Comparison of ENCODE assay signal across 8 cellular contexts in the genomic region with DNA sequence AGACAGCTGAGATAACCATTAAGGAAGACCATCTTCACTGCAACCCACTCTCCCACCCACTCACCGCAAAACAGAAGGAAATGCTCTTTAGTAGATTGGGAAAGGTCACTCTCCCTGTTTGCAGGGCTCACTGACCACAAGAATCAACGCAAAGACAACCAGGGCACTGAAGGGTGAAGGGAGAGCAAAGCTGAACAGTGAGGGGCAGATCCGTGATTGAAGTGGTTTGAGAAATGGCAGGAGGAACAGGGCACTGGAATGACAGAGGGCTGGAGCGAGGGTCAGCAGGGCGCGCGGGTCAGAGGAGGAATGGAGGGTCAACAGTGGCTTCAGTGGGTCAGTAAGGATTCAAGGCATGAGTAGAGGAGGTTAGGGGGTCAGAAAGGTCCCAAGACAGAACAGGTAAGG. TPM values are rescaled to one million over a fixed set of nuclear protein-coding genes. Genes with fewer than 3 reads are reported as not detected.
A peak's percentile ranks its signal among the peaks of the same experiment; 100 is the strongest.
DNase-seq lines count a peak whose midpoint lies in the region; ATAC-seq and TF ChIP-seq lines count a peak whose summit lies in the region.

No MANE protein-coding gene starts in this region.

- peaks cover 10% of the 10 kb centered on the region for H3K27me3 Mint-ChIP-seq in brain
- no peaks in the 10 kb centered on the region for H3K27me3 Mint-ChIP-seq in type B pancreatic cell

- TF ChIP-seq CTCF in brain (conservative IDR thresholded peaks at IDR 0.05), result no peak
- TF ChIP-seq CTCF in lower lobe of right lung (IDR thresholded peaks at IDR 0.05), result no peak
- TF ChIP-seq CTCF in type B pancreatic cell (conservative IDR thresholded peaks at IDR 0.05), result no peak

- H3K9me3 Mint-ChIP-seq in brain, result peaks cover 0 to 2% (median 0%) of the 10 kb centered on the region in 5 experiments
- H3K9me3 Mint-ChIP-seq in type B pancreatic cell, result no peaks in the 10 kb centered on the region

- H3K4me3 Mint-ChIP-seq in brain, result peak overlapping the region; percentile 93 to 99 (median 96)
- H3K4me3 Mint-ChIP-seq in type B pancreatic cell, result peak overlapping the region; percentile 98

- H3K27ac ChIP-seq in HUES6 (ENCODE audit: low read depth, low read length), result peak overlapping the region; percentile 97
- peak overlapping the region; percentile 94 for H3K27ac ChIP-seq in lower lobe of right lung

- H3K36me3 Mint-ChIP-seq in brain, result no peaks in the 10 kb centered on the region
- H3K36me3 Mint-ChIP-seq in type B pancreatic cell, result peaks cover 10% of the 10 kb centered on the region

- ATAC-seq in lower lobe of right lung, result peak; percentile 27 to 32

- peak in 2 of 3 experiments; percentile 53 to 75 for DNase-seq in NCI-H1417 (lab: John Stamatoyannopoulos, UW)
- no peak for DNase-seq in NCI-H1417 treated with DMSO at 0.1 percent for 48 hours (lab: John Stamatoyannopoulos, UW)
- DNase-seq in lower lobe of right lung, result no peak
- DNase-seq in type B pancreatic cell (ENCODE audit: extremely low spot score, unreplicated experiment), result no peak
- no peak for DNase-seq in DMS114 treated with DMSO at 0.1 percent for 48 hours (lab: John Stamatoyannopoulos, UW; ENCODE audit: unreplicated experiment)
- no peak for DNase-seq in hepatic stellate cell (ENCODE audit: low spot score)

- no peaks in the 10 kb centered on the region for H3K9me3 ChIP-seq in HUES6 (ENCODE audit: control insufficient read depth, insufficient read depth, low read depth, low read length)
- no peaks in the 10 kb centered on the region for H3K9me3 ChIP-seq in lower lobe of right lung

- H3K4me3 ChIP-seq in HUES6 (ENCODE audit: low read depth, low read length) (peak overlapping the region; percentile 99), lower lobe of right lung (peak overlapping the region; percentile 91)

- intact Hi-C loops in lower lobe of right lung (cut with DNase I), result no loop called here

- H3K4me1 ChIP-seq in HUES6 (ENCODE audit: control insufficient read depth, insufficient read depth, low read length), result peaks cover 34% of the 10 kb centered on the region
- peaks cover 67% of the 10 kb centered on the region for H3K4me1 ChIP-seq in lower lobe of right lung

- H3K27me3 ChIP-seq in HUES6 (ENCODE audit: control insufficient read depth, insufficient read depth, low read length), result no peaks in the 10 kb centered on the region
- H3K27me3 ChIP-seq in lower lobe of right lung (ENCODE audit: low read depth), result no peaks in the 10 kb centered on the region

- H3K4me1 Mint-ChIP-seq in brain (peaks cover 61% of the 10 kb centered on the region), type B pancreatic cell (ENCODE audit: unreplicated experiment) (peaks cover 34% of the 10 kb centered on the region)

- H3K36me3 ChIP-seq in HUES6 (ENCODE audit: control insufficient read depth, insufficient read depth, low read length) (no peaks in the 10 kb centered on the region), lower lobe of right lung (peaks cover 7% of the 10 kb centered on the region)

- peak overlapping the region; percentile 97 for H3K9ac ChIP-seq in HUES6 (ENCODE audit: low read length)

- H3K27ac Mint-ChIP-seq in brain (peak overlapping the region; percentile 95 to 99 (median 97)), type B pancreatic cell (peak overlapping the region; percentile 94)

RNA-seq across cellular contexts. Expression of gene MESD, which starts 0.5 kb away (rescaled TPM):
- polyA plus RNA-seq in brain (ENCODE audit: insufficient read depth, low read depth, low replicate concordance), result 17.9 TPM
- total RNA-seq in lower lobe of right lung, result 24.2 TPM
- 30.7 and 36.6 TPM in 2 replicates for total RNA-seq in type B pancreatic cell (ENCODE audit: low replicate concordance)

RNA-seq across cellular contexts. Expression of gene TLNRD1, which starts 11.6 kb away (rescaled TPM):
- 7.6 TPM for polyA plus RNA-seq in brain (ENCODE audit: insufficient read depth, low read depth, low replicate concordance)
- total RNA-seq in lower lobe of right lung (24.7 TPM), type B pancreatic cell (ENCODE audit: low replicate concordance) (16.7 and 20.1 TPM in 2 replicates)

Comparison
In these comparisons a context has a peak if more than half of its experiments do, and no peak if none do; other contexts are left out.
1. DNase-seq: peak in NCI-H1417 (2 of 3); none in NCI-H1417 treated with DMSO at 0.1 percent for 48 hours (single experiment), lower lobe of right lung (single experiment), type B pancreatic cell (single experiment), DMS114 treated with DMSO at 0.1 percent for 48 hours (single experiment) and hepatic stellate cell (single experiment).